In genomic region chr2:213425618-213426017, GRCh38 we compare ENCODE assay signal across 6 cellular contexts.
"Had no signal": no experiment of that assay in that cellular context is flagged by ENCODE, and none has a peak within 500 bp of the region (broad histone marks: within the 10 kb centered on the region; RNA-seq: fewer than 3 reads in every experiment).

No MANE protein-coding gene starts in this region.

- H3K9ac ChIP-seq: KMS-11 had no signal

- H3K27ac ChIP-seq: HL-60, KMS-11 had no signal

- DNase-seq: KBM-7, KG1 had no signal

- ATAC-seq: K562 had no signal

- FAIRE-seq: HTR-8/SVneo, K562 had no signal

- H3K4me2 ChIP-seq: KMS-11 had no signal

- H3K4me3 ChIP-seq: K562 had no signal
